In genomic region chr20:34711813-34712430, GRCh38 we compare ENCODE assay signal across 20 cellular contexts.
"Had no signal": no experiment of that assay in that cellular context is flagged by ENCODE, and none has a peak within 500 bp of the region (broad histone marks: within the 10 kb centered on the region; RNA-seq: fewer than 3 reads in every experiment).

No MANE protein-coding gene starts in this region.

- H3K36me3 ChIP-seq: prostate gland, uterus had no signal

- H3K27ac Mint-ChIP-seq: activated B cell treated with CpG ODN at 0.5 μM for 24 hours; activated CD4-positive, alpha-beta memory T cell treated with anti-CD3 and anti-CD28 coated beads for 36 hours; activated naive CD4-positive, alpha-beta T cell treated with anti-CD3 and anti-CD28 coated beads, Interleukin-2, amount 50 U/mL, for 72 hours; activated T-helper 1 cell treated with anti-CD3 and anti-CD28 coated beads, Interleukin-12 subunit alpha, Interleukin-12 subunit beta, Interleukin-2, Interleukin-4 antibody, amounts not matched to agents 30 ng/mL and 10 ng/mL and 1 ng/mL, durations not matched to agents 14 hours and 24 hours and 36 hours; stimulated activated naive CD8-positive, alpha-beta T cell treated with anti-CD3 and anti-CD28 coated beads, Interleukin-15, Interleukin-2, amounts not matched to agents 100 ng/mL and 50 ng/mL, for 24 hours; T-helper 2 cell treated with Interferon-gamma antibody and Interleukin-4, amounts not matched to agents 5 μg/mL and 100 μg/mL, for 36 hours had no signal

- H3K27me3 ChIP-seq: tibial nerve, uterus had no signal

- H3K4me3 Mint-ChIP-seq: activated B cell treated with CpG ODN at 0.5 μM for 24 hours; activated CD4-positive, alpha-beta memory T cell treated with anti-CD3 and anti-CD28 coated beads for 36 hours; stimulated activated naive CD8-positive, alpha-beta T cell treated with anti-CD3 and anti-CD28 coated beads, Interleukin-15, Interleukin-2, amounts not matched to agents 100 ng/mL and 50 ng/mL, for 24 hours; T-helper 2 cell treated with Interferon-gamma antibody and Interleukin-4, amounts not matched to agents 5 μg/mL and 100 μg/mL, for 36 hours had no signal

- H3K9me3 ChIP-seq: prostate gland, tibial nerve, uterus had no signal

- H3K27ac ChIP-seq: prostate gland, uterus had no signal

- H3K27me3 Mint-ChIP-seq: activated B cell treated with CpG ODN at 0.5 μM for 24 hours; activated CD4-positive, alpha-beta memory T cell treated with anti-CD3 and anti-CD28 coated beads for 36 hours; stimulated activated naive CD8-positive, alpha-beta T cell treated with anti-CD3 and anti-CD28 coated beads, Interleukin-15, Interleukin-2, amounts not matched to agents 100 ng/mL and 50 ng/mL, for 24 hours had no signal

- H3K4me1 ChIP-seq: uterus had no signal

- DNase-seq: activated B cell treated with CpG ODN at 0.5 μM for 24 hours; activated CD4-positive, alpha-beta memory T cell treated with anti-CD3 and anti-CD28 coated beads for 36 hours; activated CD4-positive, alpha-beta T cell treated with anti-CD3 and anti-CD28 coated beads for 4 hours; activated gamma-delta T cell treated with Interleukin-2 at 50 U/mL for 16 hours; activated T-cell treated with anti-CD3 and anti-CD28 coated beads for 4 hours; amniotic stem cell; dermis blood vessel endothelial cell; foreskin fibroblast; hypothalamus; islet precursor cell; left colon; right cardiac atrium; uterus had no signal

- H3K4me3 ChIP-seq: lung, prostate gland, tibial nerve, uterus had no signal

- H3K9me3 Mint-ChIP-seq: activated B cell treated with CpG ODN at 0.5 μM for 24 hours; activated CD4-positive, alpha-beta memory T cell treated with anti-CD3 and anti-CD28 coated beads for 36 hours; activated naive CD4-positive, alpha-beta T cell treated with anti-CD3 and anti-CD28 coated beads, Interleukin-2, amount 50 U/mL, for 72 hours; activated T-helper 1 cell treated with anti-CD3 and anti-CD28 coated beads, Interleukin-12 subunit alpha, Interleukin-12 subunit beta, Interleukin-2, Interleukin-4 antibody, amounts not matched to agents 30 ng/mL and 10 ng/mL and 1 ng/mL, durations not matched to agents 14 hours and 24 hours and 36 hours; stimulated activated naive CD8-positive, alpha-beta T cell treated with anti-CD3 and anti-CD28 coated beads, Interleukin-15, Interleukin-2, amounts not matched to agents 100 ng/mL and 50 ng/mL, for 24 hours; T-helper 2 cell treated with Interferon-gamma antibody and Interleukin-4, amounts not matched to agents 5 μg/mL and 100 μg/mL, for 36 hours had no signal

- ATAC-seq: activated naive CD4-positive, alpha-beta T cell treated with anti-CD3 and anti-CD28 coated beads, Interleukin-2, amount 50 U/mL, for 72 hours; left colon; right cardiac atrium had no signal

- H3K36me3 Mint-ChIP-seq: activated CD4-positive, alpha-beta memory T cell treated with anti-CD3 and anti-CD28 coated beads for 36 hours; activated naive CD4-positive, alpha-beta T cell treated with anti-CD3 and anti-CD28 coated beads, Interleukin-2, amount 50 U/mL, for 72 hours had no signal
